Comparison of ENCODE assay signal across 1 cellular context in the genomic region with DNA sequence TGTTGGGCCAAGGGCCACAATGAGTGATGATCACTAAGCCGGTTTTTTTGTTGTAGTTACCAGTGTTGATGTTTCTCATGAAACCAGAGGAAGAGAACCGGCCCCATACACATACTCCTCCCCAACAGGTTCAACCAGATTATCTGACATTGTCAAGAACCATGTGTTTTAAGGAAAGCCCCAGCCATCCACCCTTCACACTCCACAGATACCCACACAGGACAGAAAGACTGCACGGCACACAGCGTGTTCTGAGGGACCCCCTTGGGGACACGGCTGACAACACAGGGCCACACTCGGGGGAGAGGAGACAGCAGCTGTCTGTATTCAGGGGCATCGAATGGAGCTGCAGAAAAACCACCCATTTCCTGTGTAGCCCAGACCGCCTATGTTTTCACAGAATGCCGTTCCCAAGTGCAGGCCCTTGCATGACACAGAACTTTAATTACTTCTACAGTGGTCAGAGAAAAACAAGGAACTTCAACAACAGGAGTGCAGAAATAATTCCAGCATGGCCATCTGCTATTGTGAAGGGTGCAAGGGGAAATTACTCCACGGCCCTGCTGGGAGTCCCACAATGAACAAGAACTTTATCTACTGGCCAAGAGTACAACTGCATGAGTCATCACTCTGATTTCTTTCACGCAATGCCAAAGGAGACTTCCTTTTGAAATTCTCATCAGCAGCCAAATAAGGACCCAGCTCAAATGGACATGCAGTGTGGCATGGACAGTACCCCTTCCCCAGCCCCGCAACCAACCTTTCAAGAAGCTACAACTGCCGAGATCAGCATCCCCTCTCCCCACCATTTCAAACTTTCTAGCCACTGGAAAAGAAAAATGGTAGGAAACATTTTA.
TF ChIP-seq lines count a peak whose summit lies in the region.

No MANE protein-coding gene starts in this region.

TF ChIP-seq in GM12878, 131 proteins besides CTCF, POLR2A, EP300 and RAD21 (continued from another document and continues in another):
- no peak; the same call in none of the 2 replicates for TF ChIP-seq MTA3 (IDR thresholded peaks at IDR 0.05; ENCODE audit: borderline replicate concordance, low read length)
- TF ChIP-seq EZH2 (IDR thresholded peaks at IDR 0.05; ENCODE audit: borderline replicate concordance, control insufficient read depth, low read depth, low read length), result no peak
- TF ChIP-seq, protein P1, sequence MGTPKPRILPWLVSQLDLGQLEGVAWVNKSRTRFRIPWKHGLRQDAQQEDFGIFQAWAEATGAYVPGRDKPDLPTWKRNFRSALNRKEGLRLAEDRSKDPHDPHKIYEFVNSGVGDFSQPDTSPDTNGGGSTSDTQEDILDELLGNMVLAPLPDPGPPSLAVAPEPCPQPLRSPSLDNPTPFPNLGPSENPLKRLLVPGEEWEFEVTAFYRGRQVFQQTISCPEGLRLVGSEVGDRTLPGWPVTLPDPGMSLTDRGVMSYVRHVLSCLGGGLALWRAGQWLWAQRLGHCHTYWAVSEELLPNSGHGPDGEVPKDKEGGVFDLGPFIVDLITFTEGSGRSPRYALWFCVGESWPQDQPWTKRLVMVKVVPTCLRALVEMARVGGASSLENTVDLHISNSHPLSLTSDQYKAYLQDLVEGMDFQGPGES (IDR thresholded peaks at IDR 0.05), result no peak
- TF ChIP-seq, protein P2, sequence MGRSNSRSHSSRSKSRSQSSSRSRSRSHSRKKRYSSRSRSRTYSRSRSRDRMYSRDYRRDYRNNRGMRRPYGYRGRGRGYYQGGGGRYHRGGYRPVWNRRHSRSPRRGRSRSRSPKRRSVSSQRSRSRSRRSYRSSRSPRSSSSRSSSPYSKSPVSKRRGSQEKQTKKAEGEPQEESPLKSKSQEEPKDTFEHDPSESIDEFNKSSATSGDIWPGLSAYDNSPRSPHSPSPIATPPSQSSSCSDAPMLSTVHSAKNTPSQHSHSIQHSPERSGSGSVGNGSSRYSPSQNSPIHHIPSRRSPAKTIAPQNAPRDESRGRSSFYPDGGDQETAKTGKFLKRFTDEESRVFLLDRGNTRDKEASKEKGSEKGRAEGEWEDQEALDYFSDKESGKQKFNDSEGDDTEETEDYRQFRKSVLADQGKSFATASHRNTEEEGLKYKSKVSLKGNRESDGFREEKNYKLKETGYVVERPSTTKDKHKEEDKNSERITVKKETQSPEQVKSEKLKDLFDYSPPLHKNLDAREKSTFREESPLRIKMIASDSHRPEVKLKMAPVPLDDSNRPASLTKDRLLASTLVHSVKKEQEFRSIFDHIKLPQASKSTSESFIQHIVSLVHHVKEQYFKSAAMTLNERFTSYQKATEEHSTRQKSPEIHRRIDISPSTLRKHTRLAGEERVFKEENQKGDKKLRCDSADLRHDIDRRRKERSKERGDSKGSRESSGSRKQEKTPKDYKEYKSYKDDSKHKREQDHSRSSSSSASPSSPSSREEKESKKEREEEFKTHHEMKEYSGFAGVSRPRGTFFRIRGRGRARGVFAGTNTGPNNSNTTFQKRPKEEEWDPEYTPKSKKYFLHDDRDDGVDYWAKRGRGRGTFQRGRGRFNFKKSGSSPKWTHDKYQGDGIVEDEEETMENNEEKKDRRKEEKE (IDR thresholded peaks at IDR 0.05), result no peak
- no peak for TF ChIP-seq TBL1XR1 (IDR thresholded peaks at IDR 0.05; ENCODE audit: low read depth, low read length)
- TF ChIP-seq, protein P3, sequence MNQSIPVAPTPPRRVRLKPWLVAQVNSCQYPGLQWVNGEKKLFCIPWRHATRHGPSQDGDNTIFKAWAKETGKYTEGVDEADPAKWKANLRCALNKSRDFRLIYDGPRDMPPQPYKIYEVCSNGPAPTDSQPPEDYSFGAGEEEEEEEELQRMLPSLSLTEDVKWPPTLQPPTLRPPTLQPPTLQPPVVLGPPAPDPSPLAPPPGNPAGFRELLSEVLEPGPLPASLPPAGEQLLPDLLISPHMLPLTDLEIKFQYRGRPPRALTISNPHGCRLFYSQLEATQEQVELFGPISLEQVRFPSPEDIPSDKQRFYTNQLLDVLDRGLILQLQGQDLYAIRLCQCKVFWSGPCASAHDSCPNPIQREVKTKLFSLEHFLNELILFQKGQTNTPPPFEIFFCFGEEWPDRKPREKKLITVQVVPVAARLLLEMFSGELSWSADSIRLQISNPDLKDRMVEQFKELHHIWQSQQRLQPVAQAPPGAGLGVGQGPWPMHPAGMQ (IDR thresholded peaks at IDR 0.05; ENCODE audit: borderline replicate concordance), result no peak
- TF ChIP-seq MTA2 (IDR thresholded peaks at IDR 0.05; ENCODE audit: low read depth), result no peak
- TF ChIP-seq, protein P4, sequence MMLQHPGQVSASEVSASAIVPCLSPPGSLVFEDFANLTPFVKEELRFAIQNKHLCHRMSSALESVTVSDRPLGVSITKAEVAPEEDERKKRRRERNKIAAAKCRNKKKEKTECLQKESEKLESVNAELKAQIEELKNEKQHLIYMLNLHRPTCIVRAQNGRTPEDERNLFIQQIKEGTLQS (IDR thresholded peaks at IDR 0.05; ENCODE audit: borderline replicate concordance, extremely low read depth, low read depth, low read length), result no peak
- no peak for TF ChIP-seq SRF (IDR thresholded peaks at IDR 0.05; ENCODE audit: low read depth in 2 of 2, low read length in 2 of 2)
- no peak for TF ChIP-seq SMAD5 (IDR thresholded peaks at IDR 0.05; ENCODE audit: low read depth)
- no peak for TF ChIP-seq NRF1 (conservative IDR thresholded peaks at IDR 0.05; ENCODE audit: low read depth, low read length)
- no peak for TF ChIP-seq GATAD2B (conservative IDR thresholded peaks at IDR 0.05; ENCODE audit: low read depth)
- no peak for TF ChIP-seq CBFB (IDR thresholded peaks at IDR 0.05; ENCODE audit: low read depth)
- TF ChIP-seq PML (IDR thresholded peaks at IDR 0.05; ENCODE audit: low read length), result no peak
- TF ChIP-seq BMI1 (IDR thresholded peaks at IDR 0.05; ENCODE audit: borderline replicate concordance), result 0 out of 2 replicates have a peak, but pooled peaks have one; percentile 25
- no peak; the same call in none of the 2 replicates for TF ChIP-seq CHD1 (IDR thresholded peaks at IDR 0.05; ENCODE audit: low read depth, low read length)
- TF ChIP-seq ASH2L (IDR thresholded peaks at IDR 0.05; ENCODE audit: borderline replicate concordance, low read depth), result no peak
- TF ChIP-seq, protein P5, sequence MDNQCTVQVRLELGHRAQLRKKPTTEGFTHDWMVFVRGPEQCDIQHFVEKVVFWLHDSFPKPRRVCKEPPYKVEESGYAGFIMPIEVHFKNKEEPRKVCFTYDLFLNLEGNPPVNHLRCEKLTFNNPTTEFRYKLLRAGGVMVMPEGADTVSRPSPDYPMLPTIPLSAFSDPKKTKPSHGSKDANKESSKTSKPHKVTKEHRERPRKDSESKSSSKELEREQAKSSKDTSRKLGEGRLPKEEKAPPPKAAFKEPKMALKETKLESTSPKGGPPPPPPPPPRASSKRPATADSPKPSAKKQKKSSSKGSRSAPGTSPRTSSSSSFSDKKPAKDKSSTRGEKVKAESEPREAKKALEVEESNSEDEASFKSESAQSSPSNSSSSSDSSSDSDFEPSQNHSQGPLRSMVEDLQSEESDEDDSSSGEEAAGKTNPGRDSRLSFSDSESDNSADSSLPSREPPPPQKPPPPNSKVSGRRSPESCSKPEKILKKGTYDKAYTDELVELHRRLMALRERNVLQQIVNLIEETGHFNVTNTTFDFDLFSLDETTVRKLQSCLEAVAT (IDR thresholded peaks at IDR 0.05), result peak; percentile 36
- peak; percentile 68 for TF ChIP-seq MXI1 (IDR thresholded peaks at IDR 0.05; ENCODE audit: low read depth, low read length)
- TF ChIP-seq, protein P6, sequence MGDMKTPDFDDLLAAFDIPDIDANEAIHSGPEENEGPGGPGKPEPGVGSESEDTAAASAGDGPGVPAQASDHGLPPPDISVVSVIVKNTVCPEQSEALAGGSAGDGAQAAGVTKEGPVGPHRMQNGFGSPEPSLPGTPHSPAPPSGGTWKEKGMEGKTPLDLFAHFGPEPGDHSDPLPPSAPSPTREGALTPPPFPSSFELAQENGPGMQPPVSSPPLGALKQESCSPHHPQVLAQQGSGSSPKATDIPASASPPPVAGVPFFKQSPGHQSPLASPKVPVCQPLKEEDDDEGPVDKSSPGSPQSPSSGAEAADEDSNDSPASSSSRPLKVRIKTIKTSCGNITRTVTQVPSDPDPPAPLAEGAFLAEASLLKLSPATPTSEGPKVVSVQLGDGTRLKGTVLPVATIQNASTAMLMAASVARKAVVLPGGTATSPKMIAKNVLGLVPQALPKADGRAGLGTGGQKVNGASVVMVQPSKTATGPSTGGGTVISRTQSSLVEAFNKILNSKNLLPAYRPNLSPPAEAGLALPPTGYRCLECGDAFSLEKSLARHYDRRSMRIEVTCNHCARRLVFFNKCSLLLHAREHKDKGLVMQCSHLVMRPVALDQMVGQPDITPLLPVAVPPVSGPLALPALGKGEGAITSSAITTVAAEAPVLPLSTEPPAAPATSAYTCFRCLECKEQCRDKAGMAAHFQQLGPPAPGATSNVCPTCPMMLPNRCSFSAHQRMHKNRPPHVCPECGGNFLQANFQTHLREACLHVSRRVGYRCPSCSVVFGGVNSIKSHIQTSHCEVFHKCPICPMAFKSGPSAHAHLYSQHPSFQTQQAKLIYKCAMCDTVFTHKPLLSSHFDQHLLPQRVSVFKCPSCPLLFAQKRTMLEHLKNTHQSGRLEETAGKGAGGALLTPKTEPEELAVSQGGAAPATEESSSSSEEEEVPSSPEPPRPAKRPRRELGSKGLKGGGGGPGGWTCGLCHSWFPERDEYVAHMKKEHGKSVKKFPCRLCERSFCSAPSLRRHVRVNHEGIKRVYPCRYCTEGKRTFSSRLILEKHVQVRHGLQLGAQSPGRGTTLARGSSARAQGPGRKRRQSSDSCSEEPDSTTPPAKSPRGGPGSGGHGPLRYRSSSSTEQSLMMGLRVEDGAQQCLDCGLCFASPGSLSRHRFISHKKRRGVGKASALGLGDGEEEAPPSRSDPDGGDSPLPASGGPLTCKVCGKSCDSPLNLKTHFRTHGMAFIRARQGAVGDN (IDR thresholded peaks at IDR 0.05), result peak; percentile 45; the same call in 1 of the 2 replicates
- TF ChIP-seq YY1 (IDR thresholded peaks at IDR 0.05; ENCODE audit: low read depth, low read length), result no peak
- TF ChIP-seq, protein P7, sequence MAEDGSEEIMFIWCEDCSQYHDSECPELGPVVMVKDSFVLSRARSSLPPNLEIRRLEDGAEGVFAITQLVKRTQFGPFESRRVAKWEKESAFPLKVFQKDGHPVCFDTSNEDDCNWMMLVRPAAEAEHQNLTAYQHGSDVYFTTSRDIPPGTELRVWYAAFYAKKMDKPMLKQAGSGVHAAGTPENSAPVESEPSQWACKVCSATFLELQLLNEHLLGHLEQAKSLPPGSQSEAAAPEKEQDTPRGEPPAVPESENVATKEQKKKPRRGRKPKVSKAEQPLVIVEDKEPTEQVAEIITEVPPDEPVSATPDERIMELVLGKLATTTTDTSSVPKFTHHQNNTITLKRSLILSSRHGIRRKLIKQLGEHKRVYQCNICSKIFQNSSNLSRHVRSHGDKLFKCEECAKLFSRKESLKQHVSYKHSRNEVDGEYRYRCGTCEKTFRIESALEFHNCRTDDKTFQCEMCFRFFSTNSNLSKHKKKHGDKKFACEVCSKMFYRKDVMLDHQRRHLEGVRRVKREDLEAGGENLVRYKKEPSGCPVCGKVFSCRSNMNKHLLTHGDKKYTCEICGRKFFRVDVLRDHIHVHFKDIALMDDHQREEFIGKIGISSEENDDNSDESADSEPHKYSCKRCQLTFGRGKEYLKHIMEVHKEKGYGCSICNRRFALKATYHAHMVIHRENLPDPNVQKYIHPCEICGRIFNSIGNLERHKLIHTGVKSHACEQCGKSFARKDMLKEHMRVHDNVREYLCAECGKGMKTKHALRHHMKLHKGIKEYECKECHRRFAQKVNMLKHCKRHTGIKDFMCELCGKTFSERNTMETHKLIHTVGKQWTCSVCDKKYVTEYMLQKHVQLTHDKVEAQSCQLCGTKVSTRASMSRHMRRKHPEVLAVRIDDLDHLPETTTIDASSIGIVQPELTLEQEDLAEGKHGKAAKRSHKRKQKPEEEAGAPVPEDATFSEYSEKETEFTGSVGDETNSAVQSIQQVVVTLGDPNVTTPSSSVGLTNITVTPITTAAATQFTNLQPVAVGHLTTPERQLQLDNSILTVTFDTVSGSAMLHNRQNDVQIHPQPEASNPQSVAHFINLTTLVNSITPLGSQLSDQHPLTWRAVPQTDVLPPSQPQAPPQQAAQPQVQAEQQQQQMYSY (CRISPR knock-in tag; IDR thresholded peaks at IDR 0.05), result no peak
- peak; percentile 6; the same call in 1 of the 2 replicates for TF ChIP-seq EED (IDR thresholded peaks at IDR 0.05; ENCODE audit: low read depth)
- TF ChIP-seq, protein P8, sequence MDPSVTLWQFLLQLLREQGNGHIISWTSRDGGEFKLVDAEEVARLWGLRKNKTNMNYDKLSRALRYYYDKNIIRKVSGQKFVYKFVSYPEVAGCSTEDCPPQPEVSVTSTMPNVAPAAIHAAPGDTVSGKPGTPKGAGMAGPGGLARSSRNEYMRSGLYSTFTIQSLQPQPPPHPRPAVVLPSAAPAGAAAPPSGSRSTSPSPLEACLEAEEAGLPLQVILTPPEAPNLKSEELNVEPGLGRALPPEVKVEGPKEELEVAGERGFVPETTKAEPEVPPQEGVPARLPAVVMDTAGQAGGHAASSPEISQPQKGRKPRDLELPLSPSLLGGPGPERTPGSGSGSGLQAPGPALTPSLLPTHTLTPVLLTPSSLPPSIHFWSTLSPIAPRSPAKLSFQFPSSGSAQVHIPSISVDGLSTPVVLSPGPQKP (IDR thresholded peaks at IDR 0.05; ENCODE audit: low read depth, low read length), result peak; percentile 52; the same call in 1 of the 2 replicates
- TF ChIP-seq, protein P9, sequence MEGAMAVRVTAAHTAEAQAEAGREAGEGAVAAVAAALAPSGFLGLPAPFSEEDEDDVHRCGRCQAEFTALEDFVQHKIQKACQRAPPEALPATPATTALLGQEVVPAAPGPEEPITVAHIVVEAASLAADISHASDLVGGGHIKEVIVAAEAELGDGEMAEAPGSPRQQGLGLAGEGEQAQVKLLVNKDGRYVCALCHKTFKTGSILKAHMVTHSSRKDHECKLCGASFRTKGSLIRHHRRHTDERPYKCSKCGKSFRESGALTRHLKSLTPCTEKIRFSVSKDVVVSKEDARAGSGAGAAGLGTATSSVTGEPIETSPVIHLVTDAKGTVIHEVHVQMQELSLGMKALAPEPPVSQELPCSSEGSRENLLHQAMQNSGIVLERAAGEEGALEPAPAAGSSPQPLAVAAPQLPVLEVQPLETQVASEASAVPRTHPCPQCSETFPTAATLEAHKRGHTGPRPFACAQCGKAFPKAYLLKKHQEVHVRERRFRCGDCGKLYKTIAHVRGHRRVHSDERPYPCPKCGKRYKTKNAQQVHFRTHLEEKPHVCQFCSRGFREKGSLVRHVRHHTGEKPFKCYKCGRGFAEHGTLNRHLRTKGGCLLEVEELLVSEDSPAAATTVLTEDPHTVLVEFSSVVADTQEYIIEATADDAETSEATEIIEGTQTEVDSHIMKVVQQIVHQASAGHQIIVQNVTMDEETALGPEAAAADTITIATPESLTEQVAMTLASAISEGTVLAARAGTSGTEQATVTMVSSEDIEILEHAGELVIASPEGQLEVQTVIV (IDR thresholded peaks at IDR 0.05; ENCODE audit: borderline replicate concordance, partially characterized antibody), result no peak
- TF ChIP-seq TARDBP (IDR thresholded peaks at IDR 0.05; ENCODE audit: borderline replicate concordance), result no peak
- no peak; the same call in 1 of the 2 replicates for TF ChIP-seq ATF7 (IDR thresholded peaks at IDR 0.05; ENCODE audit: low read depth)
- peak; percentile 59 for TF ChIP-seq POLR2AphosphoS5 (IDR thresholded peaks at IDR 0.05; ENCODE audit: low read length)
- 0 out of 2 replicates have a peak, but pooled peaks have one; percentile 8 for TF ChIP-seq PAX5 (IDR thresholded peaks at IDR 0.05; ENCODE audit: borderline replicate concordance, low read depth, low read length)
- TF ChIP-seq POLR2AphosphoS2 (IDR thresholded peaks at IDR 0.05; ENCODE audit: low read depth, low read length), result peak; percentile 70; the same call in 1 of the 2 replicates
- TF ChIP-seq CHD2 (IDR thresholded peaks at IDR 0.05; ENCODE audit: borderline replicate concordance, low read depth, low read length), result no peak
- TF ChIP-seq ZNF622 (IDR thresholded peaks at IDR 0.05), result no peak
- TF ChIP-seq HDAC6 (IDR thresholded peaks at IDR 0.05; ENCODE audit: unreplicated experiment), result no peak
